Comparison of ENCODE assay signal across 16 cellular contexts in the genomic region with DNA sequence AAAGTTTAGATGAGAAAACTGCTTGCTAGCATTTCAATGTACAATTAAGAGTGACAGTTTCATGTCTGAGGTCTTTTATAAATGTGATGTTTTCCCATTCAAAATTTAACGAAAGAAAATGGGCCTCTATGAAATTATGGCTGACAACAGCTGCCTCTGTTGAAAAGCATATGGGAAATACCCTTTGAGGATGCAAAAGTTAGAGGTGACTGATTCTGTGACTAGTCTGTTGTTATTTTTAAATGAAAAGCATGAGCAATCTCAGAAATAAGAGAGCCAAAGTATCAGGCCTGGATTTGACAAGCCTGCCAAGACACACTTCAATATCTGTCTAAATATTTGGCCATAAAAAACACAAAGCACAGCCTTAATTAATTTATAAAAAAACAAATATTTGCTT.
DNase-seq lines count a peak whose midpoint lies in the region; ATAC-seq and TF ChIP-seq lines count a peak whose summit lies in the region.
"Had no signal": no experiment of that assay in that cellular context is flagged by ENCODE, and none has a peak within 500 bp of the region (broad histone marks: within the 10 kb centered on the region; RNA-seq: fewer than 3 reads in every experiment).

No MANE protein-coding gene starts in this region.

- no peak for TF ChIP-seq POLR2A in gastroesophageal sphincter (IDR thresholded peaks at IDR 0.05)

- H3K4me1 ChIP-seq in gastroesophageal sphincter, result no peaks in the 10 kb centered on the region

- TF ChIP-seq CTCF in gastroesophageal sphincter (IDR thresholded peaks at IDR 0.05), result no peak

- H3K4me3 ChIP-seq in gastroesophageal sphincter, result no peak overlapping the region

- ATAC-seq in GM18868 (IDR thresholded peaks at IDR 0.05; ENCODE audit: unreplicated experiment) (peak; percentile 97), GM21447 (IDR thresholded peaks at IDR 0.05; ENCODE audit: unreplicated experiment) (peak; percentile 89), HG03045 (IDR thresholded peaks at IDR 0.05; ENCODE audit: unreplicated experiment) (peak; percentile 93), gastroesophageal sphincter (no peak)
- ATAC-seq: activated CD8-positive, alpha-beta T cell treated with anti-CD3 and anti-CD28 coated beads for 36 hours had no signal

- no peaks in the 10 kb centered on the region for H3K27me3 ChIP-seq in gastroesophageal sphincter

- DNase-seq in NCI-H2029 treated with DMSO at 0.1 percent for 48 hours (lab: John Stamatoyannopoulos, UW), result peak; percentile 14
- no peak for DNase-seq in C1 segment of cervical spinal cord (lab: John Stamatoyannopoulos, UW)
- no peak for DNase-seq in NK-92 treated with Interleukin-12 subunit alpha and Interleukin-12 subunit beta, amount 100 ng/mL, for 24 hours (lab: John Stamatoyannopoulos, UW)
- DNase-seq in Kasumi-1 (lab: John Stamatoyannopoulos, UW), result no peak
- DNase-seq: activated CD8-positive, alpha-beta T cell treated with anti-CD3 and anti-CD28 coated beads for 36 hours; dermis blood vessel endothelial cell; foreskin melanocyte; KG1; NCI-H510A; posterior cingulate gyrus; stimulated activated CD4-positive, alpha-beta T cell treated with anti-CD3 and anti-CD28 coated beads, Interleukin-4, amount 100 ng/mL, for 4 hours; substantia nigra had no signal

- H3K36me3 ChIP-seq in gastroesophageal sphincter, result no peaks in the 10 kb centered on the region

- no peak for TF ChIP-seq EP300 in gastroesophageal sphincter (IDR thresholded peaks at IDR 0.05)

- no peaks in the 10 kb centered on the region for H3K9me3 ChIP-seq in gastroesophageal sphincter

- H3K27ac ChIP-seq in gastroesophageal sphincter, result no peak overlapping the region

- 64 to 91% methylated on average over 1 of the region's 1 CpG for WGBS in gastroesophageal sphincter (ENCODE audit: low coverage in 1 of 2), 2 donors
